ENCODE assay signal across 1 cellular context in the genomic region with DNA sequence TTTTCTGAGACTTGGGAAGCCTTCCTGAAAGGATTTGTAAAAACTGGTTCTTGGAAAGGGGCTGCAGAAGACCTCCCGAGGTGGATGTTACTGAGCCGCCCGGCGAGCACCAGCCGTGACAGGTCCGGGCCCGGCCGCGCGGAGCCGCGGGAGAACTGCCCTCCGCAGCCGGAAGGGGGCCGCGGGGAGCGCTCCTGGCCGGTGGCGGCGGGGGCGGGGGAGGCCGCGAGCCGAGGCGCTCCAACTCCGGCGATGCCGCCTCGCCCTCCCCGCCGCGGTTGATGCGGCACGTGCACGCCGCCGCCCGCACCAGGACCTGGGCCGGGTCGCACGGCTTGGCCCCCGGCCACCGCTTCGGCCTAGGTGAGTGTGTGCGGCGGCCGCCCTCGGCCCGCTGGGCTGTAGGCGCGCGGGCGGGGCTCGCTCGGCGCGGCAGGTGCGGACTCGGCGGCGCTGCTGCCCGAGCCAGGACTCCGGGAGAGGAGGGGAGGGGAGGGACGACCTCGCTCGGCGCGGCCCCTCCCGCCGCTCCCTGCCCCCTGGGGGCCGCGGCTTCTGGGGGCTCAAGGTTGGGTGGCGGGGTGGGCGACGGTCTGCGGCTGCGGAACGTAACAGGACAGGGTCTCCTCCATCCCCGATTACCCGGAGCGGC.
TF ChIP-seq lines count a peak whose summit lies in the region.

No MANE protein-coding gene starts in this region.

TF ChIP-seq in SK-N-SH, 30 proteins besides CTCF, POLR2A, EP300 and RAD21 (continued from another document):
- TF ChIP-seq RFX5 (IDR thresholded peaks at IDR 0.05; ENCODE audit: low read length) (no peak), FOXJ3 (CRISPR knock-in tag; IDR thresholded peaks at IDR 0.05) (no peak), RCOR1 (IDR thresholded peaks at IDR 0.05; ENCODE audit: low read length) (no peak), SMC3 (IDR thresholded peaks at IDR 0.05; ENCODE audit: low read depth, low read length) (no peak), YY1 (IDR thresholded peaks at IDR 0.05; ENCODE audit: low read depth) (no peak), TCF12 (IDR thresholded peaks at IDR 0.05) (no peak), JUND (IDR thresholded peaks at IDR 0.05) (no peak)
- TF ChIP-seq, protein P1, sequence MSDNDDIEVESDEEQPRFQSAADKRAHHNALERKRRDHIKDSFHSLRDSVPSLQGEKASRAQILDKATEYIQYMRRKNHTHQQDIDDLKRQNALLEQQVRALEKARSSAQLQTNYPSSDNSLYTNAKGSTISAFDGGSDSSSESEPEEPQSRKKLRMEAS (IDR thresholded peaks at IDR 0.05; ENCODE audit: low read depth): no peak; the same call in none of the 2 replicates
